ENCODE assay signal across 8 cellular contexts in the genomic region with DNA sequence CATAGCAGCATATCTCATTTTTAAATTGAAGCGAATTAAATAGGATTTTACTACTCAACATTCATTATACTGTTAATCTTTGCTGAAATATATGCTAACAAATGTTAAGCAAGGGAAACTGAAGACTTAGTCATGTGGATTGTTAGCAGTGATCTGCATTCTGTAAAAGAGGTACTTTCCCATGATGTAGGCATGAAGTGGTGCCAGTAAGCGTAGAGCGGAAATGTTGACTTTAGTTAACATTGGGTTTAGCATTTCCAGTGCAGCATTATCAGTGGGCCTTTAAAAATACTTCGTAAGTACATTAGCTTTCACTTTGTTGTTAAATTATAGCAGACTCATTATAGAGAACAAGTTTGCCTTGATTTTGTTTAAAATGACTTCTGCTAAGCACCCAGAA.
A peak's percentile ranks its signal among the peaks of the same experiment; 100 is the strongest.
DNase-seq lines count a peak whose midpoint lies in the region; ATAC-seq and TF ChIP-seq lines count a peak whose summit lies in the region.

No MANE protein-coding gene starts in this region.

- peak overlapping the region; percentile 67 for H3K4me3 Mint-ChIP-seq in activated naive CD4-positive, alpha-beta T cell treated with anti-CD3 and anti-CD28 coated beads, Interleukin-2, amount 50 U/mL, for 24 hours

- intact Hi-C loops in mucosa of descending colon (cut with DNase I, micrococcal nuclease) = no loop called here

- H3K36me3 ChIP-seq in mucosa of descending colon (ENCODE audit: low read depth) = no peaks in the 10 kb centered on the region

- peaks cover 89% of the 10 kb centered on the region for H3K4me1 Mint-ChIP-seq in activated naive CD4-positive, alpha-beta T cell treated with anti-CD3 and anti-CD28 coated beads, Interleukin-2, amount 50 U/mL, for 24 hours

- ATAC-seq in HG03025 (IDR thresholded peaks at IDR 0.05; ENCODE audit: low FRiP score, unreplicated experiment) (peak; percentile 60), mucosa of descending colon (peak; percentile 82)

- DNase-seq in DMS53 (lab: John Stamatoyannopoulos, UW) = peak; percentile 37
- no peak for DNase-seq in DMS53 treated with DMSO at 0.1 percent for 48 hours (lab: John Stamatoyannopoulos, UW; ENCODE audit: unreplicated experiment)
- DNase-seq in mucosa of descending colon = no peak
- DNase-seq in HPDE6-E6E7 (ENCODE audit: extremely low spot score) = no peak
- DNase-seq in A172 (ENCODE audit: low spot score) = no peak
- no peak for DNase-seq in NOMO-1 treated with dmso at 0.1 percent for 144 hours (lab: John Stamatoyannopoulos, UW; ENCODE audit: unreplicated experiment)

- no peak for TF ChIP-seq CTCF in mucosa of descending colon (IDR thresholded peaks at IDR 0.05)

- peaks cover 53% of the 10 kb centered on the region for H3K36me3 Mint-ChIP-seq in activated naive CD4-positive, alpha-beta T cell treated with anti-CD3 and anti-CD28 coated beads, Interleukin-2, amount 50 U/mL, for 24 hours

- no peak overlapping the region for H3K4me3 ChIP-seq in mucosa of descending colon

- no peaks in the 10 kb centered on the region for H3K9me3 Mint-ChIP-seq in activated naive CD4-positive, alpha-beta T cell treated with anti-CD3 and anti-CD28 coated beads, Interleukin-2, amount 50 U/mL, for 24 hours

- peak overlapping the region; percentile 98 for H3K27ac Mint-ChIP-seq in activated naive CD4-positive, alpha-beta T cell treated with anti-CD3 and anti-CD28 coated beads, Interleukin-2, amount 50 U/mL, for 24 hours

- peaks cover 5% of the 10 kb centered on the region for H3K4me1 ChIP-seq in mucosa of descending colon (ENCODE audit: low read depth)

- no peaks in the 10 kb centered on the region for H3K9me3 ChIP-seq in mucosa of descending colon

- no peaks in the 10 kb centered on the region for H3K27me3 Mint-ChIP-seq in activated naive CD4-positive, alpha-beta T cell treated with anti-CD3 and anti-CD28 coated beads, Interleukin-2, amount 50 U/mL, for 24 hours
